ENCODE assay signal across 8 cellular contexts in the genomic region with DNA sequence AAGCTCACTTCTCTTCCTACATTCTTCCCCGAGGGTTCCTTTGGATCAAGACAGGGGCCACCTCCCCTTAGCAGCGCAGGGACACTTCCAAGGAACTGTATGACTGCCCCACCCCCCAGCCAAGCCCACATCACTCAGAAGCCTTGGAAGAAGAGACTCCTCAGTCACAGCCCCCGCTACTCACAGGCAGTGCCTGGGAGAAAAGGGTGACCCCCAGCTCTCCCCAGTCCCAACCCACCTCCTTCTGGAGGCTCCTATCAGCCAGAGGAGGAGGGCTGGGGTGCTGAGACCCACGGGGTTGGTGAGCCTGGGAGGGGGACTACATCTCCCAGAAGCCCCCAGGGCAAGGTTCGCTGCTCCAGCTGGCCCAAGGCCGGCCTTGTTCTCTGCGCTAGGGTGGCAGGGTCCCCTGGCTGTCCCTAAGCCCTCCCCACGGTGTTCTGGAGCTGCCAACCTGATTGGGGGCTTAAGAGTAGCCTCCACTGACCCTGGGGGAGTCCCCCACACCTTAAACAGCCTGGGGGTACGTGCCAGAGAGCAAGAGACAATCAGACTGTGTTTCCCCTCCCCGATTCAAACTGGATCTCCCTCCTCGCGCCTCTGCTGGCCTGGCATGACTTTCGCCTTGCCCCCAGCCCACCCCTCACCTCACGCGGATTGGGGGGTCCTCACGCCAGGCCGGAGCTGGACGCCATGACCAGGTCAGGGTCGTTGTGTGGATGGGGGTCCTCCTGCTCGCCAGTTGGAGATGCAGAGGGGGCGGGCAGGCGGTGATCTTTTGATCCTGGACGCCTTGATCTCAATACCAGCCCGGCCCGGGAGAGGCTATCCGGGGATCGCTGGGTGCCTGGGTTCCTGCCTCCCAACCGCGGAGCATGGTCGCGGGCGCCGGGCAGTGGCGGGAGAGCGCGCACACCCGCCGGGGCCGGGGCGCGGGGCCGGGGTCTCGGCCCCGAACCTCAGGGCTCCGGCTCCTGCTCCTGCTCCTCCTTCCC. TPM values are rescaled to one million over a fixed set of nuclear protein-coding genes. Genes with fewer than 3 reads are reported as not detected.
DNase-seq lines count a peak whose midpoint lies in the region; ATAC-seq, FAIRE-seq and TF ChIP-seq lines count a peak whose summit lies in the region.

No MANE protein-coding gene starts in this region.

- no peaks in the 10 kb centered on the region for H3K9me3 ChIP-seq in PC-9 (ENCODE audit: insufficient read depth, low read depth)
- H3K9me3 ChIP-seq in kidney (ENCODE audit: control insufficient read depth in 1 of 2, low read length in 2 of 2): no peaks in the 10 kb centered on the region

- no peaks in the 10 kb centered on the region for H3K27me3 ChIP-seq in PC-9 (ENCODE audit: insufficient read depth, low read depth)

- H3K4me2 ChIP-seq in PC-9: peak overlapping the region; percentile 98

- CTCF ChIA-PET in PC-9 (lab: Charles Lee): interaction anchor here (0.7 to 1.0 kb wide), 2 partner anchors 16 kb away, joined by 6 to 10 read pairs; no protein-coding TSS in a partner anchor

- H3K9me2 ChIP-seq in PC-9 (ENCODE audit: insufficient read depth): no peaks in the 10 kb centered on the region

- H4K20me1 ChIP-seq in PC-9 (ENCODE audit: insufficient read depth): 0 out of 2 replicates have a peak, but pooled peaks cover 19% of the 10 kb centered on the region

- peak overlapping the region; percentile 88 to 100 (median 97) for H3K27ac Mint-ChIP-seq in brain

- H3K36me3 Mint-ChIP-seq in brain: no peaks in the 10 kb centered on the region

- H3K79me2 ChIP-seq in PC-9 (ENCODE audit: low read depth): peaks cover 69% of the 10 kb centered on the region

- intact Hi-C loops in PC-9 (cut with micrococcal nuclease; ENCODE audit: unreplicated experiment): loop anchor here (5.0 kb wide), 1 partner anchor 412 kb away; no protein-coding TSS in a partner anchor
- intact Hi-C loops in kidney (cut with DNase I): no loop called here

- H3K36me3 ChIP-seq in PC-9 (ENCODE audit: low read depth) (no peaks in the 10 kb centered on the region), kidney (ENCODE audit: control insufficient read depth in 1 of 2, insufficient read depth in 2 of 2, low read length in 2 of 2) (no peaks in the 10 kb centered on the region)

- peaks cover 56% of the 10 kb centered on the region for H3F3A ChIP-seq in PC-9 (ENCODE audit: insufficient read depth, low read depth)

- BruUV-seq in PC-9 (replicated peaks; lab: Mats Ljungman, UMichigan): TSS peak; percentile 25

- H3K4me3 ChIP-seq in PC-9: peak overlapping the region; percentile 77
- peak overlapping the region; percentile 86 to 92 for H3K4me3 ChIP-seq in kidney (ENCODE audit: low read length in 2 of 2)

- H3K4me1 Mint-ChIP-seq in brain: peaks cover 71% of the 10 kb centered on the region

- H3K27ac ChIP-seq in PC-9 (peak overlapping the region; percentile 96), kidney (ENCODE audit: low read depth in 2 of 2, low read length in 2 of 2) (peak overlapping the region; percentile 85 to 96)

- no peak for ATAC-seq in HG03095 (IDR thresholded peaks at IDR 0.05; ENCODE audit: unreplicated experiment)

- H3K9ac ChIP-seq in kidney (ENCODE audit: low read length in 2 of 2): peak overlapping the region; percentile 95 to 96

- no peak overlapping the region for H2AFZ ChIP-seq in PC-9

- DNase-seq in stimulated activated CD4-positive, alpha-beta T cell treated with anti-CD3 and anti-CD28 coated beads, Interleukin-15, amount 100 ng/mL, for 24 hours: peak; percentile 71
- no peak for DNase-seq in stimulated activated CD4-positive, alpha-beta T cell treated with anti-CD3 and anti-CD28 coated beads, Interleukin-12 subunit alpha, Interleukin-12 subunit beta, amount 100 ng/mL, for 4 hours
- DNase-seq in PC-9 (no peak), kidney (peak; percentile 83)
- peak; percentile 74 for DNase-seq in stimulated activated CD8-positive, alpha-beta memory T cell treated with anti-CD3 and anti-CD28 coated beads, Interleukin-4, amount 100 ng/mL, for 48 hours
- DNase-seq in effector CD8-positive, alpha-beta T cell (lab: John Stamatoyannopoulos, UW): no peak

- peaks cover 35% of the 10 kb centered on the region for H3K4me1 ChIP-seq in PC-9 (replicated peaks; ENCODE audit: insufficient read depth)
- peaks cover 34 to 49% of the 10 kb centered on the region in 2 donors for H3K4me1 ChIP-seq in kidney (ENCODE audit: control insufficient read depth in 1 of 2, insufficient read depth in 1 of 2, low read depth in 1 of 2, low read length in 2 of 2)

- POLR2A ChIA-PET in PC-9 (lab: Charles Lee; ENCODE audit: unreplicated experiment): interaction anchor here (0.5 to 1.0 kb wide), 4 partner anchors 11 to 36 kb away, joined by 4 to 14 read pairs (median 8); no protein-coding TSS in a partner anchor

- H3K4me3 Mint-ChIP-seq in brain: peak overlapping the region; percentile 88 to 97 (median 94)

- H3K27me3 Mint-ChIP-seq in brain: peaks cover 16% of the 10 kb centered on the region

- FAIRE-seq in kidney (lab: Jason Lieb, UNC): no peak

- no peak for TF ChIP-seq CTCF in PC-9 (conservative IDR thresholded peaks at IDR 0.05)
- no peak for TF ChIP-seq CTCF in brain (conservative IDR thresholded peaks at IDR 0.05)
- no peak for TF ChIP-seq CTCF in kidney (IDR thresholded peaks at IDR 0.05; ENCODE audit: borderline replicate concordance, extremely low read depth, insufficient read depth)

- H3K9me3 Mint-ChIP-seq in brain: peaks cover 0 to 3% (median 0%) of the 10 kb centered on the region in 5 experiments

RNA-seq across cellular contexts. Expression of gene BCL9L, which starts 0.8 kb away (rescaled TPM):
- total RNA-seq in PC-9 (2021) (75.9 and 108 TPM in 2 replicates), kidney (57.5 TPM)
- polyA plus RNA-seq in brain (ENCODE audit: insufficient read depth, low read depth, low replicate concordance) (13.5 TPM), kidney (ENCODE audit: insufficient read depth, low read depth, low replicate concordance) (5.0 TPM)

RNA-seq across cellular contexts. Expression of gene UPK2, which starts 31.2 kb away (rescaled TPM):
- total RNA-seq in PC-9 (2021) (17.1 and 23.2 TPM in 2 replicates), kidney (not detected)
- polyA plus RNA-seq in brain (ENCODE audit: insufficient read depth, low read depth, low replicate concordance) (3.0 TPM), kidney (ENCODE audit: insufficient read depth, low read depth, low replicate concordance) (not detected)

RNA-seq across cellular contexts. Expression of gene CXCR5, which starts 41.2 kb away (rescaled TPM):
- total RNA-seq in PC-9 (2021) (not detected in 2 replicates), kidney (1.1 TPM)
- polyA plus RNA-seq in brain (ENCODE audit: insufficient read depth, low read depth, low replicate concordance) (0.07 TPM), kidney (ENCODE audit: insufficient read depth, low read depth, low replicate concordance) (not detected)

RNA-seq across cellular contexts. Expression of gene FOXR1, which starts 46.7 kb away (rescaled TPM):
- total RNA-seq in PC-9 (2021): not detected in 2 replicates
- 0.37 TPM for polyA plus RNA-seq in brain (ENCODE audit: insufficient read depth, low read depth, low replicate concordance)
- total RNA-seq in kidney: not detected
- not detected for polyA plus RNA-seq in kidney (ENCODE audit: insufficient read depth, low read depth, low replicate concordance)

Comparison
In these comparisons a context has a peak if more than half of its experiments do, and no peak if none do; other contexts are left out.
1. DNase-seq: peak in stimulated activated CD4-positive, alpha-beta T cell treated with anti-CD3 and anti-CD28 coated beads, Interleukin-15, amount 100 ng/mL, for 24 hours (single experiment), kidney (single experiment) and stimulated activated CD8-positive, alpha-beta memory T cell treated with anti-CD3 and anti-CD28 coated beads, Interleukin-4, amount 100 ng/mL, for 48 hours (single experiment); none in stimulated activated CD4-positive, alpha-beta T cell treated with anti-CD3 and anti-CD28 coated beads, Interleukin-12 subunit alpha, Interleukin-12 subunit beta, amount 100 ng/mL, for 4 hours (single experiment), PC-9 (0 of 2) and effector CD8-positive, alpha-beta T cell (single experiment).
2. RNA of gene UPK2, which starts 31.2 kb away (total RNA-seq): 17.1 to 23.2 TPM in PC-9; not detected in kidney (single experiment); every median in the first group is over 10 times any median in the second.